ENCODE assay signal across 22 cellular contexts in genomic region chr3:57809609-57809968, GRCh38. TPM values are rescaled to one million over a fixed set of nuclear protein-coding genes. Genes with fewer than 3 reads are reported as not detected.
DNase-seq lines count a peak whose midpoint lies in the region; ATAC-seq and TF ChIP-seq lines count a peak whose summit lies in the region.
"Had no signal": no experiment of that assay in that cellular context is flagged by ENCODE, and none has a peak within 500 bp of the region (broad histone marks: within the 10 kb centered on the region; RNA-seq: fewer than 3 reads in every experiment).

No MANE protein-coding gene starts in this region.

- H3K27ac ChIP-seq in left ventricle myocardium inferior (replicated peaks) (peak overlapping the region; percentile 24), right cardiac atrium (ENCODE audit: low read length) (no peak overlapping the region), mesendoderm (ENCODE audit: low read depth, low read length) (no peak overlapping the region), psoas muscle (no peak overlapping the region), tibial artery (no peak overlapping the region), body of pancreas (no peak overlapping the region)
- H3K27ac ChIP-seq: C4-2B, GM23248 had no signal

- H3K36me3 ChIP-seq in left ventricle myocardium inferior = no peaks in the 10 kb centered on the region
- no peaks in the 10 kb centered on the region for H3K36me3 ChIP-seq in mesendoderm (ENCODE audit: control insufficient read depth, insufficient read depth, low read length)
- H3K36me3 ChIP-seq in psoas muscle (ENCODE audit: insufficient read depth in 1 of 2, low read depth in 1 of 2) = no peaks in the 10 kb centered on the region
- no peaks in the 10 kb centered on the region for H3K36me3 ChIP-seq in tibial artery
- no peaks in the 10 kb centered on the region for H3K36me3 ChIP-seq in body of pancreas (replicated peaks in 1 of 2; ENCODE audit: insufficient read depth in 1 of 2, low read depth in 2 of 2)

- H3K36me3 Mint-ChIP-seq in WTC11 = no peaks in the 10 kb centered on the region

- H3K27ac Mint-ChIP-seq in WTC11 = no peak overlapping the region; the same call in 1 of the 2 replicates

- WGBS in right cardiac atrium = 89% methylated on average over 5 of the region's 5 CpGs
- WGBS in mesendoderm (ENCODE audit: extremely low coverage, insufficient coverage, low lambda C conversion rate) = no CpG with 5 or more reads among the region's 5 CpGs
- WGBS in psoas muscle, 3 donors = 52 to 82% (median 62%) methylated on average over 5 of the region's 5 CpGs
- 89 to 95% methylated on average over 5 of the region's 5 CpGs for WGBS in body of pancreas, 2 donors

- H2BK5ac ChIP-seq in mesendoderm (ENCODE audit: low read length) = no peak overlapping the region

- no peak overlapping the region for H2BK15ac ChIP-seq in mesendoderm (replicated peaks; ENCODE audit: low read depth)

- H2BK120ac ChIP-seq in mesendoderm (ENCODE audit: low read depth, low read length) = no peak overlapping the region

- CTCF ChIA-PET in WTC11 (lab: Charles Lee) = interaction anchor here (0.8 kb wide), 1 partner anchor 17 kb away, joined by 3 read pairs; no protein-coding TSS in a partner anchor

- no peak overlapping the region for H2AK5ac ChIP-seq in mesendoderm (ENCODE audit: low read length)

- TF ChIP-seq POLR2A in body of pancreas (IDR thresholded peaks at IDR 0.05) = no peak

- no peak overlapping the region for H3K4me3 ChIP-seq in left ventricle myocardium inferior
- H3K4me3 ChIP-seq in right cardiac atrium (ENCODE audit: low read length) = no peak overlapping the region
- H3K4me3 ChIP-seq in mesendoderm (ENCODE audit: low read length) = no peak overlapping the region
- no peak overlapping the region for H3K4me3 ChIP-seq in psoas muscle
- no peak overlapping the region for H3K4me3 ChIP-seq in tibial artery
- no peak overlapping the region for H3K4me3 ChIP-seq in body of pancreas
- H3K4me3 ChIP-seq: GM23248 had no signal

- DNase-seq in left ventricle myocardium inferior (no peak), right cardiac atrium (no peak), WTC11 (ENCODE audit: low spot score) (no peak), mesendoderm (no peak), psoas muscle (no peak), tibial artery (no peak), body of pancreas (no peak)
- DNase-seq: Calu3; CD8-positive, alpha-beta memory T cell; DMS153; GM23248; KBM-7; MM.1S; NCI-H1048; NCI-H1417 treated with DMSO at 0.1 percent for 48 hours; NCI-H187; NCI-H446 treated with DMSO at 0.1 percent for 48 hours; NCI-H526 treated with DMSO at 0.1 percent for 48 hours; OCI-M1; SHP77 had no signal

- no peak for ATAC-seq in right cardiac atrium
- peak; percentile 67 for ATAC-seq in WTC11
- peak; percentile 50 to 64 (median 54) for ATAC-seq in psoas muscle
- no peak for ATAC-seq in HG02571 (IDR thresholded peaks at IDR 0.05; ENCODE audit: unreplicated experiment)
- ATAC-seq in body of pancreas = no peak

- H3K4me2 ChIP-seq in mesendoderm (ENCODE audit: low read length) = no peak overlapping the region

- no peak overlapping the region for H3K9ac ChIP-seq in mesendoderm (ENCODE audit: low read length)
- H3K9ac ChIP-seq: GM23248 had no signal

- peaks cover 33% of the 10 kb centered on the region for H3K4me1 Mint-ChIP-seq in WTC11

- H4K5ac ChIP-seq in mesendoderm (ENCODE audit: low read length) = no peak overlapping the region

- TF ChIP-seq CTCF in left ventricle myocardium inferior (IDR thresholded peaks at IDR 0.05; ENCODE audit: borderline replicate concordance) (no peak), WTC11 (IDR thresholded peaks at IDR 0.05) (no peak), psoas muscle (IDR thresholded peaks at IDR 0.05) (no peak), tibial artery (IDR thresholded peaks at IDR 0.05) (no peak), body of pancreas (IDR thresholded peaks at IDR 0.05) (no peak)

- peaks cover 25% of the 10 kb centered on the region for H3K79me2 ChIP-seq in mesendoderm (ENCODE audit: control insufficient read depth, insufficient read depth, low read length)

- intact Hi-C loops in left ventricle myocardium inferior (cut with micrococcal nuclease) = no loop called here
- intact Hi-C loops in right cardiac atrium (cut with DNase I) = no loop called here
- intact Hi-C loops in psoas muscle (cut with DNase I) = no loop called here
- intact Hi-C loops in tibial artery (cut with DNase I; ENCODE audit: low total_unique reads) = no loop called here
- intact Hi-C loops in body of pancreas (cut with DNase I) = no loop called here

- peak overlapping the region; percentile 37 for H3K23ac ChIP-seq in mesendoderm (ENCODE audit: low read length)

- H3K4me1 ChIP-seq in left ventricle myocardium inferior = peaks cover 30% of the 10 kb centered on the region
- peaks cover 3% of the 10 kb centered on the region for H3K4me1 ChIP-seq in right cardiac atrium (ENCODE audit: control insufficient read depth, insufficient read depth, low read length)
- no peaks in the 10 kb centered on the region for H3K4me1 ChIP-seq in mesendoderm (ENCODE audit: control insufficient read depth, low read depth, low read length)
- peaks cover 40% of the 10 kb centered on the region for H3K4me1 ChIP-seq in psoas muscle
- peaks cover 0 to under 1% (median 0%) of the 10 kb centered on the region in 4 donors for H3K4me1 ChIP-seq in tibial artery
- peaks cover 24% of the 10 kb centered on the region for H3K4me1 ChIP-seq in body of pancreas

- no peak overlapping the region for H4K8ac ChIP-seq in mesendoderm (ENCODE audit: low read depth, low read length)

- H3K4ac ChIP-seq in mesendoderm (ENCODE audit: low read depth, low read length) = no peak overlapping the region

- POLR2A ChIA-PET in WTC11 (lab: Charles Lee) = no interaction called here

- H3K27me3 Mint-ChIP-seq in WTC11 (ENCODE audit: low read depth) = no peaks in the 10 kb centered on the region
- H3K27me3 Mint-ChIP-seq: CD8-positive, alpha-beta memory T cell had no signal

- H3K27me3 ChIP-seq in left ventricle myocardium inferior (ENCODE audit: low read depth) = no peaks in the 10 kb centered on the region
- H3K27me3 ChIP-seq in right cardiac atrium (ENCODE audit: control insufficient read depth, insufficient read depth) = no peaks in the 10 kb centered on the region
- no peaks in the 10 kb centered on the region for H3K27me3 ChIP-seq in mesendoderm (ENCODE audit: insufficient read depth, low read length, poor library complexity)
- H3K27me3 ChIP-seq in psoas muscle (ENCODE audit: insufficient read depth in 3 of 3, low read length in 2 of 3) = no peaks in the 10 kb centered on the region
- H3K27me3 ChIP-seq in tibial artery = no peaks in the 10 kb centered on the region
- H3K27me3 ChIP-seq in body of pancreas = no peaks in the 10 kb centered on the region

- H3K18ac ChIP-seq in mesendoderm (ENCODE audit: low read length) = no peak overlapping the region

- H3K79me1 ChIP-seq in mesendoderm (ENCODE audit: low read length) = peaks cover 10% of the 10 kb centered on the region

- H3K56ac ChIP-seq in mesendoderm (ENCODE audit: low read length) = no peak overlapping the region

- H3K4me3 Mint-ChIP-seq in WTC11 = no peak overlapping the region

- H3K9me3 Mint-ChIP-seq in WTC11 = no peaks in the 10 kb centered on the region

- H3K9me3 ChIP-seq in left ventricle myocardium inferior (replicated peaks) = peaks cover 9% of the 10 kb centered on the region
- no peaks in the 10 kb centered on the region for H3K9me3 ChIP-seq in right cardiac atrium (ENCODE audit: control insufficient read depth, low read length)
- no peaks in the 10 kb centered on the region for H3K9me3 ChIP-seq in psoas muscle
- no peaks in the 10 kb centered on the region for H3K9me3 ChIP-seq in tibial artery
- H3K9me3 ChIP-seq in body of pancreas = no peaks in the 10 kb centered on the region

TF ChIP-seq in WTC11, 78 proteins besides CTCF, POLR2A, EP300 and RAD21 (continues in another document):
- TF ChIP-seq SMAD3 (CRISPR knock-in tag; IDR thresholded peaks at IDR 0.05; ENCODE audit: borderline replicate concordance) (no peak), FOXK1 (CRISPR knock-in tag; IDR thresholded peaks at IDR 0.05) (no peak), MAX (CRISPR knock-in tag; IDR thresholded peaks at IDR 0.05) (no peak), TP53 (CRISPR knock-in tag; IDR thresholded peaks at IDR 0.05) (no peak), ZNF263 (CRISPR knock-in tag; IDR thresholded peaks at IDR 0.05; ENCODE audit: low read depth) (no peak), SMAD4 (CRISPR knock-in tag; IDR thresholded peaks at IDR 0.05) (no peak), SOX15 (CRISPR knock-in tag; IDR thresholded peaks at IDR 0.05) (no peak), CREB1 (CRISPR knock-in tag; IDR thresholded peaks at IDR 0.05) (no peak), ZNF423 (CRISPR knock-in tag; IDR thresholded peaks at IDR 0.05) (no peak), NFYB (CRISPR knock-in tag; conservative IDR thresholded peaks at IDR 0.05; ENCODE audit: low read depth) (no peak), ELF4 (CRISPR knock-in tag; IDR thresholded peaks at IDR 0.05; ENCODE audit: low read depth) (no peak), IRF1 (CRISPR knock-in tag; IDR thresholded peaks at IDR 0.05) (no peak), IRF2 (CRISPR knock-in tag; IDR thresholded peaks at IDR 0.05; ENCODE audit: borderline replicate concordance, low read depth) (no peak), E2F5 (CRISPR knock-in tag; IDR thresholded peaks at IDR 0.05) (no peak)

RNA-seq across cellular contexts. Expression of gene SLMAP, which starts 53.5 kb away (rescaled TPM):
- 316 TPM for total RNA-seq in left ventricle myocardium inferior
- total RNA-seq in right cardiac atrium = 100 to 1,000 TPM; 231 to 414 (median 255) TPM
- 112 TPM for polyA plus RNA-seq in right cardiac atrium
- total RNA-seq in WTC11 (2021) = 75.5 to 79.5 TPM (median 78.3 TPM) in 3 replicates
- 36.2 TPM for polyA plus RNA-seq in mesendoderm (2013, experiment 1 of 2)
- 34.5 TPM for polyA plus RNA-seq in mesendoderm (2013, experiment 2 of 2)
- total RNA-seq in psoas muscle = 100 to 1,000 TPM; 106 to 180 (median 124) TPM
- polyA plus RNA-seq in psoas muscle = 10 to 100 TPM; 31.2 to 82.4 (median 40.6) TPM
- 10 to 100 TPM; 36.6 TPM for total RNA-seq in body of pancreas

Comparison
In these comparisons a context has a peak if more than half of its experiments do, and no peak if none do; other contexts are left out.
1. ATAC-seq: peak in WTC11 (single experiment) and psoas muscle (4 of 4); none in right cardiac atrium (0 of 2), HG02571 (single experiment) and body of pancreas (single experiment).